Comparison of ENCODE assay signal across 2 cellular contexts in the genomic region with DNA sequence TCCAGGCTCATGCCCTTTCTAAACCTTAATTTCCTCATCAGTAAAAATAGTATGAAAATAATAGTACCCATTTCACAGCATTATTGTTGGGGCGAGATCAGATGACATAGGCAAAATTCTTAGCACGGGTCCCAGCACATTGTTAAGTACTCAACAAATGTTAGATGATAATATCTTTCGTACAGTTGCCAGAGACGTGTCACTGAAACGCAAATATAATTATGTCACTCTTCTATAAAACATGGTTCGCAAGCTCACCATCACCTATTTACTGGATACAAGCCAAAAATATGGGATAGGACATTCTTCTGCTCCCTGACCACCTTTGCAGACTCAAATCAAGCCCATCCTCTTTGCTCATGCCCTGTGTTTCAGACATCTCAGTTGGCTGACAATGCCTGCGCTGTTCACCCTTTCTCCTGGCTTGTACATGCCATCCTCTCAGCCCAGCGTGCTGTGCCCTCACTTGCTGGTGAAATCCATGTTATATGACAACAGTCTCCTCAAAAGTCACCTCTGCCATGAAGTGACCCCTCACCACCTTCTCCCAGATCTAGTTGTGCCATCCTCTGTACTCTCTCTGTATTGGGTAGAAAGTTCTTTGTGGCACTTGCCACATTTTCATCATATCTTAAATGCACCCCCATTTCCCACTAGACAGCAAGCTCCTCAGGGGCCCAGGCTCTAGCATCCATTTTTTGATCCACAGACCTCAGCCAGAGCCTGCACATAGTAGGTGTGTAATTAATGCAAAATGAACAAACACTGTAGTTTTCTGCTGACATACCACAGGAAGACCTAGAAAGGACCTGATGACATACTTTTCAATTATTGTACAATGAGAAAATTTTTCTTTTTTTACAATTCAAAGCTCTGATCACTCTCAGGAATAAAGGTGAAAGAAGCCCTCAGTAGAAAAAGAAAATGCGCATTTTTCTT.
TF ChIP-seq lines count a peak whose summit lies in the region.

No MANE protein-coding gene starts in this region.

TF ChIP-seq in HEK293, 187 proteins besides CTCF, POLR2A, EP300 and RAD21 (continued from another document):
- TF ChIP-seq, protein P1, sequence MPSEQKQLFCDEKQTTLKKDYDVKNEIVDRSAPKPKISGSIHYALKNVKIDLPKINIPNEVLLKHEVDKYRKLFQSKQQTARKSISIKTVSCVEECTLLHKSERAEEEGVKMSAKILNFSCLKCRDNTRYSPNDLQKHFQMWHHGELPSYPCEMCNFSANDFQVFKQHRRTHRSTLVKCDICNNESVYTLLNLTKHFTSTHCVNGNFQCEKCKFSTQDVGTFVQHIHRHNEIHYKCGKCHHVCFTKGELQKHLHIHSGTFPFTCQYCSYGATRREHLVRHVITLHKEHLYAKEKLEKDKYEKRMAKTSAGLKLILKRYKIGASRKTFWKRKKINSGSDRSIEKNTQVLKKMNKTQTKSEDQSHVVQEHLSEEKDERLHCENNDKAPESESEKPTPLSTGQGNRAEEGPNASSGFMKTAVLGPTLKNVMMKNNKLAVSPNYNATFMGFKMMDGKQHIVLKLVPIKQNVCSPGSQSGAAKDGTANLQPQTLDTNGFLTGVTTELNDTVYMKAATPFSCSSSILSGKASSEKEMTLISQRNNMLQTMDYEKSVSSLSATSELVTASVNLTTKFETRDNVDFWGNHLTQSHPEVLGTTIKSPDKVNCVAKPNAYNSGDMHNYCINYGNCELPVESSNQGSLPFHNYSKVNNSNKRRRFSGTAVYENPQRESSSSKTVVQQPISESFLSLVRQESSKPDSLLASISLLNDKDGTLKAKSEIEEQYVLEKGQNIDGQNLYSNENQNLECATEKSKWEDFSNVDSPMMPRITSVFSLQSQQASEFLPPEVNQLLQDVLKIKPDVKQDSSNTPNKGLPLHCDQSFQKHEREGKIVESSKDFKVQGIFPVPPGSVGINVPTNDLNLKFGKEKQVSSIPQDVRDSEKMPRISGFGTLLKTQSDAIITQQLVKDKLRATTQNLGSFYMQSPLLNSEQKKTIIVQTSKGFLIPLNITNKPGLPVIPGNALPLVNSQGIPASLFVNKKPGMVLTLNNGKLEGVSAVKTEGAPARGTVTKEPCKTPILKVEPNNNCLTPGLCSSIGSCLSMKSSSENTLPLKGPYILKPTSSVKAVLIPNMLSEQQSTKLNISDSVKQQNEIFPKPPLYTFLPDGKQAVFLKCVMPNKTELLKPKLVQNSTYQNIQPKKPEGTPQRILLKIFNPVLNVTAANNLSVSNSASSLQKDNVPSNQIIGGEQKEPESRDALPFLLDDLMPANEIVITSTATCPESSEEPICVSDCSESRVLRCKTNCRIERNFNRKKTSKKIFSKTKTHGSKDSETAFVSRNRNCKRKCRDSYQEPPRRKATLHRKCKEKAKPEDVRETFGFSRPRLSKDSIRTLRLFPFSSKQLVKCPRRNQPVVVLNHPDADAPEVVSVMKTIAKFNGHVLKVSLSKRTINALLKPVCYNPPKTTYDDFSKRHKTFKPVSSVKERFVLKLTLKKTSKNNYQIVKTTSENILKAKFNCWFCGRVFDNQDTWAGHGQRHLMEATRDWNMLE (tag by site-specific recombination; conservative IDR thresholded peaks at IDR 0.05; ENCODE audit: low read depth) = no peak
- TF ChIP-seq KLF8 (tag by site-specific recombination; IDR thresholded peaks at IDR 0.05) (no peak), KLF16 (tag by site-specific recombination; IDR thresholded peaks at IDR 0.05) (no peak), ZNF837 (tag by site-specific recombination; IDR thresholded peaks at IDR 0.05) (no peak), ZNF138 (tag by site-specific recombination; IDR thresholded peaks at IDR 0.05; ENCODE audit: borderline replicate concordance) (no peak), ZNF529 (tag by site-specific recombination; IDR thresholded peaks at IDR 0.05; ENCODE audit: insufficient replicate concordance) (no peak)

TF ChIP-seq in K562, 482 proteins besides CTCF, POLR2A, EP300 and RAD21 (continued from another document and continues in another):
- TF ChIP-seq, protein P2, sequence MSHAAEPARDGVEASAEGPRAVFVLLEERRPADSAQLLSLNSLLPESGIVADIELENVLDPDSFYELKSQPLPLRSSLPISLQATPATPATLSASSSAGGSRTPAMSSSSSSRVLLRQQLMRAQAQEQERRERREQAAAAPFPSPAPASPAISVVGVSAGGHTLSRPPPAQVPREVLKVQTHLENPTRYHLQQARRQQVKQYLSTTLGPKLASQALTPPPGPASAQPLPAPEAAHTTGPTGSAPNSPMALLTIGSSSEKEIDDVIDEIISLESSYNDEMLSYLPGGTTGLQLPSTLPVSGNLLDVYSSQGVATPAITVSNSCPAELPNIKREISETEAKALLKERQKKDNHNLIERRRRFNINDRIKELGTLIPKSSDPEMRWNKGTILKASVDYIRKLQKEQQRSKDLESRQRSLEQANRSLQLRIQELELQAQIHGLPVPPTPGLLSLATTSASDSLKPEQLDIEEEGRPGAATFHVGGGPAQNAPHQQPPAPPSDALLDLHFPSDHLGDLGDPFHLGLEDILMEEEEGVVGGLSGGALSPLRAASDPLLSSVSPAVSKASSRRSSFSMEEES (CRISPR knock-in tag; IDR thresholded peaks at IDR 0.05) = no peak
- TF ChIP-seq ZNF561 (CRISPR knock-in tag; conservative IDR thresholded peaks at IDR 0.05) (no peak), ZNF253 (CRISPR knock-in tag; conservative IDR thresholded peaks at IDR 0.05) (no peak), IFI16 (CRISPR knock-in tag; IDR thresholded peaks at IDR 0.05) (no peak), ZNF354B (CRISPR knock-in tag; IDR thresholded peaks at IDR 0.05) (no peak), POLR2B (IDR thresholded peaks at IDR 0.05; ENCODE audit: low read depth, partially characterized antibody) (peak; percentile 43), CREB1 (IDR thresholded peaks at IDR 0.05) (no peak), CREB1 (CRISPR knock-in tag; IDR thresholded peaks at IDR 0.05) (no peak), GATA2 (CRISPR knock-in tag; IDR thresholded peaks at IDR 0.05) (no peak), ZNF408 (CRISPR knock-in tag; IDR thresholded peaks at IDR 0.05; ENCODE audit: low read depth) (no peak), ZNF316 (IDR thresholded peaks at IDR 0.05) (peak; percentile 59), TCFL5 (CRISPR knock-in tag; conservative IDR thresholded peaks at IDR 0.05) (no peak), C11orf30 (IDR thresholded peaks at IDR 0.05; ENCODE audit: low read depth) (0 out of 2 replicates have a peak, but pooled peaks have one; percentile 26), BACH1 (tag; IDR thresholded peaks at IDR 0.05) (no peak), ZNF57 (CRISPR knock-in tag; IDR thresholded peaks at IDR 0.05) (no peak), NFE2 (IDR thresholded peaks at IDR 0.05; ENCODE audit: low read depth) (0 out of 2 replicates have a peak, but pooled peaks have one; percentile 21), CCNT2 (IDR thresholded peaks at IDR 0.05; ENCODE audit: borderline replicate concordance, extremely low read depth, insufficient read length, low read depth, low read length) (no peak), MAFG (tag; conservative IDR thresholded peaks at IDR 0.05) (0 out of 2 replicates have a peak, but pooled peaks have one; percentile 9), ZSCAN32 (CRISPR knock-in tag; IDR thresholded peaks at IDR 0.05) (no peak), MEIS2 (IDR thresholded peaks at IDR 0.05; ENCODE audit: partially characterized antibody) (peak; percentile 5), ZBTB1 (CRISPR knock-in tag; IDR thresholded peaks at IDR 0.05; ENCODE audit: borderline replicate concordance, low read depth) (no peak), MAZ (CRISPR knock-in tag; conservative IDR thresholded peaks at IDR 0.05 in 1 of 2, IDR thresholded peaks at IDR 0.05 in 1 of 2) (no peak), HNRNPLL (IDR thresholded peaks at IDR 0.05; ENCODE audit: low read depth, low read length, poor library complexity, severe bottlenecking) (no peak), SOX6 (IDR thresholded peaks at IDR 0.05) (peak; percentile 61), SRSF3 (IDR thresholded peaks at IDR 0.05; ENCODE audit: insufficient read depth, low read length) (no peak), SUPT5H (IDR thresholded peaks at IDR 0.05) (peak; percentile 58), ZKSCAN1 (IDR thresholded peaks at IDR 0.05; ENCODE audit: low read depth, low read length) (peak; percentile 95), ZNF584 (CRISPR knock-in tag; IDR thresholded peaks at IDR 0.05; ENCODE audit: low read depth) (no peak), BRD4 (IDR thresholded peaks at IDR 0.05) (no peak), ZBTB17 (CRISPR knock-in tag; IDR thresholded peaks at IDR 0.05) (no peak), FOS (IDR thresholded peaks at IDR 0.05; ENCODE audit: extremely low read depth, insufficient read length) (no peak), ELF1 (tag; IDR thresholded peaks at IDR 0.05) (no peak), ZNF707 (CRISPR knock-in tag; conservative IDR thresholded peaks at IDR 0.05) (no peak), ZNF324 (CRISPR knock-in tag; IDR thresholded peaks at IDR 0.05) (no peak), ELF4 (CRISPR knock-in tag; IDR thresholded peaks at IDR 0.05) (no peak), ZNF347 (CRISPR knock-in tag; IDR thresholded peaks at IDR 0.05; ENCODE audit: low read depth) (no peak)
- TF ChIP-seq, protein P3, sequence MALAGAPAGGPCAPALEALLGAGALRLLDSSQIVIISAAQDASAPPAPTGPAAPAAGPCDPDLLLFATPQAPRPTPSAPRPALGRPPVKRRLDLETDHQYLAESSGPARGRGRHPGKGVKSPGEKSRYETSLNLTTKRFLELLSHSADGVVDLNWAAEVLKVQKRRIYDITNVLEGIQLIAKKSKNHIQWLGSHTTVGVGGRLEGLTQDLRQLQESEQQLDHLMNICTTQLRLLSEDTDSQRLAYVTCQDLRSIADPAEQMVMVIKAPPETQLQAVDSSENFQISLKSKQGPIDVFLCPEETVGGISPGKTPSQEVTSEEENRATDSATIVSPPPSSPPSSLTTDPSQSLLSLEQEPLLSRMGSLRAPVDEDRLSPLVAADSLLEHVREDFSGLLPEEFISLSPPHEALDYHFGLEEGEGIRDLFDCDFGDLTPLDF (CRISPR knock-in tag; IDR thresholded peaks at IDR 0.05) = no peak
- TF ChIP-seq, protein P4, sequence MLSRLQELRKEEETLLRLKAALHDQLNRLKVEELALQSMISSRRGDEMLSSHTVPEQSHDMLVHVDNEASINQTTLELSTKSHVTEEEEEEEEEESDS (CRISPR knock-in tag; IDR thresholded peaks at IDR 0.05) = no peak
- TF ChIP-seq, protein P5, sequence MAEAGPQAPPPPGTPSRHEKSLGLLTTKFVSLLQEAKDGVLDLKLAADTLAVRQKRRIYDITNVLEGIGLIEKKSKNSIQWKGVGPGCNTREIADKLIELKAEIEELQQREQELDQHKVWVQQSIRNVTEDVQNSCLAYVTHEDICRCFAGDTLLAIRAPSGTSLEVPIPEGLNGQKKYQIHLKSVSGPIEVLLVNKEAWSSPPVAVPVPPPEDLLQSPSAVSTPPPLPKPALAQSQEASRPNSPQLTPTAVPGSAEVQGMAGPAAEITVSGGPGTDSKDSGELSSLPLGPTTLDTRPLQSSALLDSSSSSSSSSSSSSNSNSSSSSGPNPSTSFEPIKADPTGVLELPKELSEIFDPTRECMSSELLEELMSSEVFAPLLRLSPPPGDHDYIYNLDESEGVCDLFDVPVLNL (CRISPR knock-in tag; IDR thresholded peaks at IDR 0.05; ENCODE audit: low read depth) = no peak
- TF ChIP-seq, protein P6, sequence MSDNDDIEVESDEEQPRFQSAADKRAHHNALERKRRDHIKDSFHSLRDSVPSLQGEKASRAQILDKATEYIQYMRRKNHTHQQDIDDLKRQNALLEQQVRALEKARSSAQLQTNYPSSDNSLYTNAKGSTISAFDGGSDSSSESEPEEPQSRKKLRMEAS (CRISPR knock-in tag; IDR thresholded peaks at IDR 0.05) = no peak
- TF ChIP-seq, protein P7, sequence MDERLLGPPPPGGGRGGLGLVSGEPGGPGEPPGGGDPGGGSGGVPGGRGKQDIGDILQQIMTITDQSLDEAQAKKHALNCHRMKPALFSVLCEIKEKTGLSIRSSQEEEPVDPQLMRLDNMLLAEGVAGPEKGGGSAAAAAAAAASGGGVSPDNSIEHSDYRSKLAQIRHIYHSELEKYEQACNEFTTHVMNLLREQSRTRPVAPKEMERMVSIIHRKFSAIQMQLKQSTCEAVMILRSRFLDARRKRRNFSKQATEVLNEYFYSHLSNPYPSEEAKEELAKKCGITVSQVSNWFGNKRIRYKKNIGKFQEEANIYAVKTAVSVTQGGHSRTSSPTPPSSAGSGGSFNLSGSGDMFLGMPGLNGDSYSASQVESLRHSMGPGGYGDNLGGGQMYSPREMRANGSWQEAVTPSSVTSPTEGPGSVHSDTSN (CRISPR knock-in tag; IDR thresholded peaks at IDR 0.05; ENCODE audit: low read depth) = no peak
- TF ChIP-seq, protein P7 (tag; conservative IDR thresholded peaks at IDR 0.05; ENCODE audit: low read depth) = no peak
- TF ChIP-seq, protein P8, sequence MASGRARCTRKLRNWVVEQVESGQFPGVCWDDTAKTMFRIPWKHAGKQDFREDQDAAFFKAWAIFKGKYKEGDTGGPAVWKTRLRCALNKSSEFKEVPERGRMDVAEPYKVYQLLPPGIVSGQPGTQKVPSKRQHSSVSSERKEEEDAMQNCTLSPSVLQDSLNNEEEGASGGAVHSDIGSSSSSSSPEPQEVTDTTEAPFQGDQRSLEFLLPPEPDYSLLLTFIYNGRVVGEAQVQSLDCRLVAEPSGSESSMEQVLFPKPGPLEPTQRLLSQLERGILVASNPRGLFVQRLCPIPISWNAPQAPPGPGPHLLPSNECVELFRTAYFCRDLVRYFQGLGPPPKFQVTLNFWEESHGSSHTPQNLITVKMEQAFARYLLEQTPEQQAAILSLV (tag; IDR thresholded peaks at IDR 0.05) = no peak
- TF ChIP-seq, protein P9, sequence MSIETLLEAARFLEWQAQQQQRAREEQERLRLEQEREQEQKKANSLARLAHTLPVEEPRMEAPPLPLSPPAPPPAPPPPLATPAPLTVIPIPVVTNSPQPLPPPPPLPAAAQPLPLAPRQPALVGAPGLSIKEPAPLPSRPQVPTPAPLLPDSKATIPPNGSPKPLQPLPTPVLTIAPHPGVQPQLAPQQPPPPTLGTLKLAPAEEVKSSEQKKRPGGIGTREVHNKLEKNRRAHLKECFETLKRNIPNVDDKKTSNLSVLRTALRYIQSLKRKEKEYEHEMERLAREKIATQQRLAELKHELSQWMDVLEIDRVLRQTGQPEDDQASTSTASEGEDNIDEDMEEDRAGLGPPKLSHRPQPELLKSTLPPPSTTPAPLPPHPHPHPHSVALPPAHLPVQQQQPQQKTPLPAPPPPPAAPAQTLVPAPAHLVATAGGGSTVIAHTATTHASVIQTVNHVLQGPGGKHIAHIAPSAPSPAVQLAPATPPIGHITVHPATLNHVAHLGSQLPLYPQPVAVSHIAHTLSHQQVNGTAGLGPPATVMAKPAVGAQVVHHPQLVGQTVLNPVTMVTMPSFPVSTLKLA (conservative IDR thresholded peaks at IDR 0.05) = no peak
